ENCODE assay signal across 7 cellular contexts in genomic region chr7:56127241-56127837, GRCh38. TPM values are rescaled to one million over a fixed set of nuclear protein-coding genes. Genes with fewer than 3 reads are reported as not detected.
"Had no signal": no experiment of that assay in that cellular context is flagged by ENCODE, and none has a peak within 500 bp of the region (broad histone marks: within the 10 kb centered on the region; RNA-seq: fewer than 3 reads in every experiment).

No MANE protein-coding gene starts in this region.

RNA-seq across cellular contexts. Expression of gene NUPR2, which starts 11.1 kb away (rescaled TPM):
- total RNA-seq: GM23248, H4, H7, HepG2, HFFc6, HT1080 had no signal
- polyA plus RNA-seq: GM23248, HepG2, IgD-negative memory B cell had no signal

RNA-seq across cellular contexts. Expression of gene PHKG1, which starts 34.6 kb away (rescaled TPM):
- polyA plus RNA-seq: IgD-negative memory B cell had no signal
